Comparison of ENCODE assay signal across 9 cellular contexts in genomic region chr18:49768051-49768391, GRCh38. TPM values are rescaled to one million over a fixed set of nuclear protein-coding genes. Genes with fewer than 3 reads are reported as not detected.
DNase-seq lines count a peak whose midpoint lies in the region; ATAC-seq and TF ChIP-seq lines count a peak whose summit lies in the region.
"Had no signal": no experiment of that assay in that cellular context is flagged by ENCODE, and none has a peak within 500 bp of the region (broad histone marks: within the 10 kb centered on the region; RNA-seq: fewer than 3 reads in every experiment).

No MANE protein-coding gene starts in this region.

- intact Hi-C loops in psoas muscle (cut with DNase I), result loop anchor here in 1 of 2 donors (2.0 to 10.0 kb wide), 2 partner anchors 207 to 263 kb away; no protein-coding TSS in a partner anchor

- H3K27me3 ChIP-seq in HAP-1 (ENCODE audit: low read depth) (no peaks in the 10 kb centered on the region), psoas muscle (ENCODE audit: insufficient read depth in 3 of 3, low read length in 2 of 3) (no peaks in the 10 kb centered on the region)
- H3K27me3 ChIP-seq: ascending aorta had no signal

- no peaks in the 10 kb centered on the region for H3K36me3 ChIP-seq in HAP-1 (replicated peaks)
- no peaks in the 10 kb centered on the region for H3K36me3 ChIP-seq in psoas muscle (ENCODE audit: insufficient read depth in 1 of 2, low read depth in 1 of 2)
- H3K36me3 ChIP-seq: ascending aorta had no signal

- H3K4me1 ChIP-seq in HAP-1 (no peaks in the 10 kb centered on the region), psoas muscle (no peaks in the 10 kb centered on the region)
- H3K4me1 ChIP-seq: ascending aorta had no signal

- ATAC-seq in psoas muscle (peak in 2 of 4 donors; percentile 38 to 59), HG02870 (IDR thresholded peaks at IDR 0.05; ENCODE audit: unreplicated experiment) (no peak), GM21619 (IDR thresholded peaks at IDR 0.05; ENCODE audit: unreplicated experiment) (no peak)

- DNase-seq in AG08396 (ENCODE audit: low spot score), result peak; percentile 41
- DNase-seq in HAP-1 (ENCODE audit: low spot score in 2 of 2), result peak; percentile 50 to 74
- DNase-seq in RKO (ENCODE audit: low spot score), result peak; percentile 15
- peak; percentile 36 for DNase-seq in fibroblast of the conjunctiva (ENCODE audit: low read depth)
- peak; percentile 30 to 61 for DNase-seq in psoas muscle
- no peak for DNase-seq in stimulated activated CD4-positive, alpha-beta T cell treated with anti-CD3 and anti-CD28 coated beads, Interleukin-1b, Interleukin-23, amount 100 ng/mL, for 48 hours

- in situ Hi-C loops in HAP-1 (cut with MboI; ENCODE audit: low sequenced_read_pairs), result no loop called here

- peak; percentile 48 for TF ChIP-seq CTCF in psoas muscle (IDR thresholded peaks at IDR 0.05)

- no peak overlapping the region for H3K4me3 ChIP-seq in HAP-1
- H3K4me3 ChIP-seq in psoas muscle, result no peak overlapping the region
- H3K4me3 ChIP-seq: ascending aorta had no signal

- H3K27ac ChIP-seq in psoas muscle, result no peak overlapping the region
- H3K27ac ChIP-seq: ascending aorta had no signal

- no peaks in the 10 kb centered on the region for H3K9me3 ChIP-seq in HAP-1
- H3K9me3 ChIP-seq in psoas muscle, result no peaks in the 10 kb centered on the region
- H3K9me3 ChIP-seq: ascending aorta had no signal

- WGBS in psoas muscle, 3 donors, result 25 to 31% (median 26%) methylated on average over 5 of the region's 5 CpGs

RNA-seq across cellular contexts. Expression of gene ACAA2, which starts 45.3 kb away (rescaled TPM):
- 100 to 1,000 TPM in 2 of 4 donors, 10 to 100 TPM in 2; 75.5 to 158 (median 99.8) TPM for total RNA-seq in psoas muscle
- polyA plus RNA-seq in psoas muscle, result 100 to 1,000 TPM in 1 of 3 donors, 10 to 100 TPM in 2; 77.4 to 101 (median 95.4) TPM
